11 cellular contexts compared by ENCODE assay signal in the genomic region with DNA sequence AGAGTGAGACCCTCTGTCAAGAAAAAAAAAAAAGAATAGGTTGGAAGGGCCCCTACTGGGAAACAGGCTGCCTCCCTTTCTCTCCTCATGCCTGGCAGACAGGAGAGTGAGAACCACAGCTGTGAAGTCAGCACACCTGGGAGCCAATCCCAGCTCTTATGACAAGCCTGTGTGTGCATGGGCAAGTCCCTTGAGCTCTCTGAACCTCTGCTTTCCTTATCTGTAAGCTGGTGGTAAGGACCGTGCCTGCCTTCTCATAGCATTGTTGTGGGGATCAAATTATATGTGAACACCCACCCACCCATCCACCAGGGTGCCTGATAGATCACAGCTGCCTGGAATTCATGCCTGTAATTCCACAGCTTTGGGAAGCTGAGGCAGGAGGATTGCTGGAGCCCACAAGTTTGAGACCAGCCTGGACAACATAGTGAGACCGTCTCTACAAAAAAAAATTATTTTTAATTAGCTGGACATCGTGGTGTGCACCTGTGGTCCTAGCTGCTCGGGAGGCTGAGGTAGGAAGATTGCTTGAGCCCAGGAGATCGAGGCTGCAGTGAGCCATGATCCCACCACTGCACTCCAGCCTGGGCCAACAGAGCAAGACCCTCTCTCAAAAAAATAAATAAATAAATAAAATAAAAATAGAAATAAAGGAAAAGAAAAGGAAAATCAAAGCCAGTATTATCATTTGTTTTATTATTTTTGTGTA. TPM values are rescaled to one million over a fixed set of nuclear protein-coding genes. Genes with fewer than 3 reads are reported as not detected.
DNase-seq lines count a peak whose midpoint lies in the region; ATAC-seq and TF ChIP-seq lines count a peak whose summit lies in the region.
"Had no signal": no experiment of that assay in that cellular context is flagged by ENCODE, and none has a peak within 500 bp of the region (broad histone marks: within the 10 kb centered on the region; RNA-seq: fewer than 3 reads in every experiment).

No MANE protein-coding gene starts in this region.

- TF ChIP-seq POLR2A in esophagus squamous epithelium (IDR thresholded peaks at IDR 0.05), result no peak

- no peaks in the 10 kb centered on the region for H3K9me3 Mint-ChIP-seq in activated naive CD4-positive, alpha-beta T cell treated with anti-CD3 and anti-CD28 coated beads for 36 hours

- POLR2A ChIA-PET in GM10248 (lab: Yijun Ruan, JAX), result interaction anchor here (1.1 kb wide), 1 partner anchor 420 kb away, joined by 4 read pairs; a partner anchor contains a TSS

- no peaks in the 10 kb centered on the region for H3K27me3 ChIP-seq in esophagus squamous epithelium
- no peaks in the 10 kb centered on the region for H3K27me3 ChIP-seq in thymus (ENCODE audit: control insufficient read depth, insufficient read depth)
- H3K27me3 ChIP-seq: SJCRH30 had no signal

- H3K27ac Mint-ChIP-seq in activated naive CD4-positive, alpha-beta T cell treated with anti-CD3 and anti-CD28 coated beads for 36 hours, result peak overlapping the region; percentile 89

- no peak for ATAC-seq in GM21447 (IDR thresholded peaks at IDR 0.05; ENCODE audit: unreplicated experiment)

- 86 to 89% methylated on average over 4 of the region's 5 CpGs for WGBS in esophagus squamous epithelium, 2 donors
- 76% methylated on average over 5 of the region's 5 CpGs for WGBS in thymus

- H3K36me3 ChIP-seq in esophagus squamous epithelium (peaks cover 7 to 67% (median 13%) of the 10 kb centered on the region in 3 donors), thymus (ENCODE audit: control insufficient read depth, insufficient read depth) (peaks cover 60% of the 10 kb centered on the region)

- intact Hi-C loops in activated naive CD4-positive, alpha-beta T cell treated with anti-CD3 and anti-CD28 coated beads for 36 hours (cut with micrococcal nuclease), result no loop called here
- intact Hi-C loops in esophagus squamous epithelium (cut with DNase I), result no loop called here

- peaks cover 50 to 62% (median 59%) of the 10 kb centered on the region in 3 donors for H3K4me1 ChIP-seq in esophagus squamous epithelium
- H3K4me1 ChIP-seq in thymus (ENCODE audit: control insufficient read depth, insufficient read depth, low read length), result peaks cover 67% of the 10 kb centered on the region

- DNase-seq in activated naive CD4-positive, alpha-beta T cell treated with anti-CD3 and anti-CD28 coated beads for 36 hours, result peak; percentile 86
- no peak for DNase-seq in activated naive CD4-positive, alpha-beta T cell treated with Interleukin-2 at 50 U/mL for 16 hours
- DNase-seq in RPMI8226 (peak; percentile 44), esophagus squamous epithelium (lab: John Stamatoyannopoulos, UW) (no peak), GM10248 (ENCODE audit: extremely low spot score) (no peak), amniotic stem cell (lab: John Stamatoyannopoulos, UW) (no peak)
- DNase-seq: NCI-H2107 had no signal

- peaks cover 42% of the 10 kb centered on the region for H3K36me3 Mint-ChIP-seq in activated naive CD4-positive, alpha-beta T cell treated with anti-CD3 and anti-CD28 coated beads for 36 hours (ENCODE audit: low read depth)

- CTCF ChIA-PET in activated naive CD4-positive, alpha-beta T cell treated with anti-CD3 and anti-CD28 coated beads for 36 hours (lab: Charles Lee), result interaction anchor here (0.6 to 1.5 kb wide), 3 partner anchors 9 to 340 kb away, joined by 5 to 6 read pairs (median 5); no protein-coding TSS in a partner anchor
- CTCF ChIA-PET in GM10248 (lab: Yijun Ruan, JAX), result interaction anchor here (1.1 to 1.9 kb wide), 3 partner anchors 64 to 190 kb away, joined by 3 to 5 read pairs (median 5); a partner anchor contains a TSS

- H3K9me3 ChIP-seq in esophagus squamous epithelium, result no peaks in the 10 kb centered on the region
- no peaks in the 10 kb centered on the region for H3K9me3 ChIP-seq in thymus (ENCODE audit: control insufficient read depth)
- H3K9me3 ChIP-seq: SJCRH30 had no signal

- H3K4me3 ChIP-seq in esophagus squamous epithelium, result no peak overlapping the region
- H3K4me3 ChIP-seq in thymus (ENCODE audit: low read length), result no peak overlapping the region
- H3K4me3 ChIP-seq: SJCRH30 had no signal

- H3K27me3 Mint-ChIP-seq in activated naive CD4-positive, alpha-beta T cell treated with anti-CD3 and anti-CD28 coated beads for 36 hours (ENCODE audit: low read depth), result no peaks in the 10 kb centered on the region
- H3K27me3 Mint-ChIP-seq: progenitor cell of endocrine pancreas had no signal

- TF ChIP-seq CTCF in esophagus squamous epithelium (IDR thresholded peaks at IDR 0.05) (no peak), GM10248 (IDR thresholded peaks at IDR 0.05; ENCODE audit: control extremely low read depth, extremely low read depth, low read depth, missing control alignments) (no peak)

- peak overlapping the region; percentile 45 for H3K4me3 Mint-ChIP-seq in activated naive CD4-positive, alpha-beta T cell treated with anti-CD3 and anti-CD28 coated beads for 36 hours

- H3K27ac ChIP-seq in esophagus squamous epithelium (peak overlapping the region; percentile 76 to 92 (median 88)), thymus (ENCODE audit: low read depth) (peak overlapping the region; percentile 58)
- H3K27ac ChIP-seq: SJCRH30 had no signal

- peaks cover 93% of the 10 kb centered on the region for H3K4me1 Mint-ChIP-seq in activated naive CD4-positive, alpha-beta T cell treated with anti-CD3 and anti-CD28 coated beads for 36 hours (ENCODE audit: low read depth)

RNA-seq across cellular contexts. Expression of a gene that starts 41.5 kb away (rescaled TPM):
- total RNA-seq in activated naive CD4-positive, alpha-beta T cell treated with anti-CD3 and anti-CD28 coated beads for 36 hours, result 10 to 100 TPM; 53.1 to 56.7 TPM
- 10 to 100 TPM; 13.7 to 31.3 (median 28.2) TPM for total RNA-seq in esophagus squamous epithelium
- polyA plus RNA-seq in thymus, result 27.7 TPM

Comparison
In these comparisons a context has a peak if more than half of its experiments do, and no peak if none do; other contexts are left out.
1. DNase-seq: peak in activated naive CD4-positive, alpha-beta T cell treated with anti-CD3 and anti-CD28 coated beads for 36 hours (single experiment) and RPMI8226 (single experiment); none in activated naive CD4-positive, alpha-beta T cell treated with Interleukin-2 at 50 U/mL for 16 hours (single experiment), esophagus squamous epithelium (single experiment), GM10248 (single experiment) and amniotic stem cell (single experiment).